ENCODE assay signal across 9 cellular contexts in the genomic region with DNA sequence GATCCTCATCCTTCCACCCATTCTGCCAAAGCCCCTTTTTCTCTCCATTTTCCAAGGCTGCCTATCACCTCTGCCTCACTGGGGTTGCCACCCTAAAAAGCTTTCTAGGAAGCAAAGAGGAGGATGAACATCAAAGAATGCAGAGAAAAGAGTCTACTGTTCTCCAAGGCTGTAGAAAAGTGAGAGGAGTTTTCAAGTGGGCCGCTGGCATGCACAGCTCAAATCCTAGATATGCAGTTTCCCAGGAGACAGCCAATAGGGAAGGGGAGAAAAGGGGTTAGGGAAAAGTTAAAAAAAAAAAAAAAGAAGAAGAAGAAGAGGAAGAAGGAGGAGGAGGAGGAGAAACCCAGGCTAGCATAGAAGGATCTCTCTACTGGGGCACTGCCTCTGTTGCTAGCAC. TPM values are rescaled to one million over a fixed set of nuclear protein-coding genes. Genes with fewer than 3 reads are reported as not detected.
A peak's percentile ranks its signal among the peaks of the same experiment; 100 is the strongest.
DNase-seq lines count a peak whose midpoint lies in the region; ATAC-seq and TF ChIP-seq lines count a peak whose summit lies in the region.
"Had no signal": no experiment of that assay in that cellular context is flagged by ENCODE, and none has a peak within 500 bp of the region (broad histone marks: within the 10 kb centered on the region; RNA-seq: fewer than 3 reads in every experiment).

No MANE protein-coding gene starts in this region.

- DNase-seq in activated CD4-positive, alpha-beta T cell treated with anti-CD3 and anti-CD28 coated beads, Interleukin-2, amount 10 ng/mL, durations not matched to agents 24 days and 14 days: no peak
- DNase-seq in activated CD4-positive, alpha-beta T cell treated with anti-CD3 and anti-CD28 coated beads, Interleukin-2, amount 50 U/mL, for 4 hours: no peak
- no peak for DNase-seq in NB4 (ENCODE audit: low read depth)
- no peak for DNase-seq in effector memory CD4-positive, alpha-beta T cell
- no peak for DNase-seq in stimulated activated effector memory CD8-positive, alpha-beta T cell treated with anti-CD3 and anti-CD28 coated beads, Interleukin-12 subunit alpha, Interleukin-12 subunit beta, amount 100 ng/mL, for 72 hours (ENCODE audit: low spot score in 2 of 2)
- DNase-seq in stimulated activated CD8-positive, alpha-beta memory T cell treated with anti-CD3 and anti-CD28 coated beads, Interleukin-4, amount 100 ng/mL, for 48 hours: no peak
- no peak for DNase-seq in NCI-H2227 treated with DMSO at 0.1 percent for 48 hours (lab: John Stamatoyannopoulos, UW)

- H3K27me3 ChIP-seq in effector memory CD4-positive, alpha-beta T cell (replicated peaks; ENCODE audit: control insufficient read depth, insufficient read depth, low read length, poor library complexity, severe bottlenecking): no peaks in the 10 kb centered on the region

- no peaks in the 10 kb centered on the region for H3K9me3 ChIP-seq in effector memory CD4-positive, alpha-beta T cell (ENCODE audit: control insufficient read depth, low read length)

- peak overlapping the region; percentile 80 for H3K27ac ChIP-seq in effector memory CD4-positive, alpha-beta T cell (ENCODE audit: insufficient read depth, low read length, poor library complexity, severe bottlenecking)

- peak overlapping the region; percentile 100 for H3K4me3 Mint-ChIP-seq in activated CD4-positive, alpha-beta T cell treated with anti-CD3 and anti-CD28 coated beads, Interleukin-2, amount 10 ng/mL, durations not matched to agents 24 days and 14 days
- H3K4me3 Mint-ChIP-seq in stimulated activated effector memory CD8-positive, alpha-beta T cell treated with anti-CD3 and anti-CD28 coated beads, Interleukin-12 subunit alpha, Interleukin-12 subunit beta, amount 100 ng/mL, for 72 hours: peak overlapping the region; percentile 97

- peak overlapping the region; percentile 100 for H3K27ac Mint-ChIP-seq in activated CD4-positive, alpha-beta T cell treated with anti-CD3 and anti-CD28 coated beads, Interleukin-2, amount 10 ng/mL, durations not matched to agents 24 days and 14 days
- H3K27ac Mint-ChIP-seq in stimulated activated effector memory CD8-positive, alpha-beta T cell treated with anti-CD3 and anti-CD28 coated beads, Interleukin-12 subunit alpha, Interleukin-12 subunit beta, amount 100 ng/mL, for 72 hours: peak overlapping the region; percentile 98

- H3K4me1 ChIP-seq in effector memory CD4-positive, alpha-beta T cell (ENCODE audit: control insufficient read depth, insufficient read depth, low read length, poor library complexity, severe bottlenecking): peaks cover 43% of the 10 kb centered on the region

- H3K36me3 Mint-ChIP-seq in activated CD4-positive, alpha-beta T cell treated with anti-CD3 and anti-CD28 coated beads, Interleukin-2, amount 10 ng/mL, durations not matched to agents 24 days and 14 days (ENCODE audit: low read depth): peaks cover 55% of the 10 kb centered on the region
- H3K36me3 Mint-ChIP-seq in stimulated activated effector memory CD8-positive, alpha-beta T cell treated with anti-CD3 and anti-CD28 coated beads, Interleukin-12 subunit alpha, Interleukin-12 subunit beta, amount 100 ng/mL, for 72 hours: peaks cover 64% of the 10 kb centered on the region

- H3K27me3 Mint-ChIP-seq in activated CD4-positive, alpha-beta T cell treated with anti-CD3 and anti-CD28 coated beads, Interleukin-2, amount 10 ng/mL, durations not matched to agents 24 days and 14 days: no peaks in the 10 kb centered on the region

- H3K4me3 ChIP-seq in NB4 (ENCODE audit: low read depth, low read length): peak overlapping the region; percentile 70
- H3K4me3 ChIP-seq in effector memory CD4-positive, alpha-beta T cell (ENCODE audit: insufficient read depth, low read depth, low read length, poor library complexity, severe bottlenecking): peak overlapping the region; percentile 71

- TF ChIP-seq POLR2A in NB4 (IDR thresholded peaks at IDR 0.05; ENCODE audit: extremely low read depth, insufficient read length): no peak

- no peak for ATAC-seq in stimulated activated effector memory CD8-positive, alpha-beta T cell treated with anti-CD3 and anti-CD28 coated beads, Interleukin-12 subunit alpha, Interleukin-12 subunit beta, amount 100 ng/mL, for 72 hours
- no peak for ATAC-seq in HG02973 (IDR thresholded peaks at IDR 0.05; ENCODE audit: unreplicated experiment)
- ATAC-seq: HCT116 had no signal

- no peaks in the 10 kb centered on the region for H3K9me3 Mint-ChIP-seq in activated CD4-positive, alpha-beta T cell treated with anti-CD3 and anti-CD28 coated beads, Interleukin-2, amount 10 ng/mL, durations not matched to agents 24 days and 14 days
- H3K9me3 Mint-ChIP-seq in stimulated activated effector memory CD8-positive, alpha-beta T cell treated with anti-CD3 and anti-CD28 coated beads, Interleukin-12 subunit alpha, Interleukin-12 subunit beta, amount 100 ng/mL, for 72 hours: no peaks in the 10 kb centered on the region

- intact Hi-C loops in activated CD4-positive, alpha-beta T cell treated with anti-CD3 and anti-CD28 coated beads, Interleukin-2, amount 10 ng/mL, durations not matched to agents 24 days and 14 days (cut with micrococcal nuclease): loop anchor here (1.0 to 5.0 kb wide), 7 partner anchors 16 to 401 kb away; no protein-coding TSS in a partner anchor

- peaks cover 68% of the 10 kb centered on the region for H3K4me1 Mint-ChIP-seq in activated CD4-positive, alpha-beta T cell treated with anti-CD3 and anti-CD28 coated beads, Interleukin-2, amount 10 ng/mL, durations not matched to agents 24 days and 14 days
- peaks cover 85% of the 10 kb centered on the region for H3K4me1 Mint-ChIP-seq in stimulated activated effector memory CD8-positive, alpha-beta T cell treated with anti-CD3 and anti-CD28 coated beads, Interleukin-12 subunit alpha, Interleukin-12 subunit beta, amount 100 ng/mL, for 72 hours

- H3K36me3 ChIP-seq in effector memory CD4-positive, alpha-beta T cell (ENCODE audit: control insufficient read depth, insufficient read depth, low read length): no peaks in the 10 kb centered on the region

- TF ChIP-seq CTCF in NB4 (IDR thresholded peaks at IDR 0.05; ENCODE audit: low read depth, low read length): no peak

RNA-seq across cellular contexts. Expression of a gene that starts 0.7 kb away (rescaled TPM):
- 175 and 178 TPM in 2 replicates for total RNA-seq in activated CD4-positive, alpha-beta T cell treated with anti-CD3 and anti-CD28 coated beads, Interleukin-2, amount 10 ng/mL, durations not matched to agents 24 days and 14 days

RNA-seq across cellular contexts. Expression of a gene that starts 55.5 kb away (rescaled TPM):
- total RNA-seq in activated CD4-positive, alpha-beta T cell treated with anti-CD3 and anti-CD28 coated beads, Interleukin-2, amount 10 ng/mL, durations not matched to agents 24 days and 14 days: 3.6 and 5.4 TPM in 2 replicates
